Comparison of ENCODE assay signal across 1 cellular context in genomic region chr11:65117206-65118096, GRCh38.
TF ChIP-seq lines count a peak whose summit lies in the region.

TSS of gene ZNHIT2 (minus strand) at chr11:65117701. CDS start at chr11:65117653, 48 bp downstream.

TF ChIP-seq in H1, 55 proteins besides CTCF, POLR2A, EP300 and RAD21:
- peak; percentile 88 for TF ChIP-seq JUND (IDR thresholded peaks at IDR 0.05; ENCODE audit: low read length)
- TF ChIP-seq NRF1 (IDR thresholded peaks at IDR 0.05; ENCODE audit: low read depth, low read length), result peak; percentile 13; the same call in 1 of the 2 replicates
- peak; percentile 97 for TF ChIP-seq CEBPB (IDR thresholded peaks at IDR 0.05; ENCODE audit: low read depth, low read length)
- 0 out of 2 replicates have a peak, but pooled peaks have one; percentile 40 for TF ChIP-seq RBBP5 (IDR thresholded peaks at IDR 0.05; ENCODE audit: borderline replicate concordance, low read depth, low read length)
- no peak for TF ChIP-seq KDM1A (IDR thresholded peaks at IDR 0.05; ENCODE audit: borderline replicate concordance, low read length)
- peak; percentile 27 for TF ChIP-seq KDM4A (IDR thresholded peaks at IDR 0.05; ENCODE audit: low read depth, low read length, severe bottlenecking)
- no peak for TF ChIP-seq MAFK (IDR thresholded peaks at IDR 0.05; ENCODE audit: low read depth, low read length)
- TF ChIP-seq TCF12 (IDR thresholded peaks at IDR 0.05; ENCODE audit: low read depth, low read length), result 0 out of 2 replicates have a peak, but pooled peaks have one; percentile 16
- TF ChIP-seq EGR1 (IDR thresholded peaks at IDR 0.05; ENCODE audit: borderline replicate concordance, low read depth, low read length), result peak; percentile 90
- TF ChIP-seq TAF1 (IDR thresholded peaks at IDR 0.05; ENCODE audit: low read depth, low read length), result peak; percentile 70; the same call in 1 of the 2 replicates
- no peak for TF ChIP-seq RFX5 (IDR thresholded peaks at IDR 0.05; ENCODE audit: borderline replicate concordance, low read depth, low read length)
- no peak for TF ChIP-seq GTF2F1 (IDR thresholded peaks at IDR 0.05; ENCODE audit: borderline replicate concordance, low read depth, low read length)
- TF ChIP-seq SIN3A (conservative IDR thresholded peaks at IDR 0.05 in 1 of 2, IDR thresholded peaks at IDR 0.05 in 1 of 2; ENCODE audit: low read depth in 1 of 2, low read length in 2 of 2), result peak; percentile 83 to 96
- peak in 1 of 2 experiments; percentile 54; a peak in 2 of 4 replicates for TF ChIP-seq HDAC2 (IDR thresholded peaks at IDR 0.05; ENCODE audit: borderline replicate concordance in 1 of 2, low read depth in 2 of 2, low read length in 2 of 2)
- TF ChIP-seq CHD7 (IDR thresholded peaks at IDR 0.05; ENCODE audit: insufficient replicate concordance, low read length), result no peak
- TF ChIP-seq SP1 (IDR thresholded peaks at IDR 0.05; ENCODE audit: low read depth, low read length), result peak; percentile 37; the same call in 1 of the 2 replicates
- no peak for TF ChIP-seq ZNF274 (IDR thresholded peaks at IDR 0.05; ENCODE audit: borderline replicate concordance, extremely low read depth, low read length)
- no peak for TF ChIP-seq CBX8 (IDR thresholded peaks at IDR 0.05; ENCODE audit: borderline replicate concordance, low read depth, low read length)
- no peak for TF ChIP-seq RNF2 (IDR thresholded peaks at IDR 0.05; ENCODE audit: borderline replicate concordance, low read depth, low read length, missing control alignments, poor library complexity, severe bottlenecking)
- TF ChIP-seq JUN (IDR thresholded peaks at IDR 0.05; ENCODE audit: low read depth, low read length), result 0 out of 2 replicates have a peak, but pooled peaks have one; percentile 17
- no peak for TF ChIP-seq SIRT6 (IDR thresholded peaks at IDR 0.05; ENCODE audit: low read length)
- no peak for TF ChIP-seq TEAD4 (IDR thresholded peaks at IDR 0.05; ENCODE audit: low read depth, low read length)
- TF ChIP-seq E2F6 (IDR thresholded peaks at IDR 0.05), result no peak; the same call in 1 of the 2 replicates
- TF ChIP-seq BRCA1 (IDR thresholded peaks at IDR 0.05; ENCODE audit: low read depth, low read length), result no peak
- no peak for TF ChIP-seq CTBP2 (IDR thresholded peaks at IDR 0.05; ENCODE audit: borderline replicate concordance, insufficient read depth, insufficient read length, low read length)
- TF ChIP-seq SP2 (IDR thresholded peaks at IDR 0.05; ENCODE audit: low read length), result no peak
- TF ChIP-seq SRF (IDR thresholded peaks at IDR 0.05; ENCODE audit: low read depth, low read length), result 0 out of 2 replicates have a peak, but pooled peaks have one; percentile 46
- TF ChIP-seq PHF8 (conservative IDR thresholded peaks at IDR 0.05; ENCODE audit: low read depth, low read length), result peak; percentile 89
- TF ChIP-seq NANOG (IDR thresholded peaks at IDR 0.05; ENCODE audit: insufficient read depth, low read depth, low read length, poor library complexity, severe bottlenecking), result peak; percentile 5
- TF ChIP-seq ATF2 (IDR thresholded peaks at IDR 0.05; ENCODE audit: low read length), result peak; percentile 89
- TF ChIP-seq SP4 (IDR thresholded peaks at IDR 0.05; ENCODE audit: low read length), result no peak
- no peak for TF ChIP-seq POU5F1 (IDR thresholded peaks at IDR 0.05; ENCODE audit: low read depth, low read length)
- peak; percentile 46; the same call in 1 of the 2 replicates for TF ChIP-seq KDM5A (IDR thresholded peaks at IDR 0.05; ENCODE audit: low read length)
- no peak for TF ChIP-seq USF2 (IDR thresholded peaks at IDR 0.05; ENCODE audit: low read length)
- no peak; the same call in 1 of the 2 replicates for TF ChIP-seq YY1 (IDR thresholded peaks at IDR 0.05; ENCODE audit: low read depth, low read length)
- no peak for TF ChIP-seq HDAC6 (IDR thresholded peaks at IDR 0.05; ENCODE audit: low read depth, low read length)
- peak; percentile 32; the same call in 1 of the 2 replicates for TF ChIP-seq TBP (IDR thresholded peaks at IDR 0.05; ENCODE audit: low read depth, low read length)
- peak; percentile 96 for TF ChIP-seq GABPA (IDR thresholded peaks at IDR 0.05; ENCODE audit: borderline replicate concordance, insufficient read depth, low read length)
- no peak; the same call in 1 of the 2 replicates for TF ChIP-seq MAX (IDR thresholded peaks at IDR 0.05)
- TF ChIP-seq POLR2AphosphoS5 (IDR thresholded peaks at IDR 0.05; ENCODE audit: low read depth, low read length), result peak; percentile 92
- TF ChIP-seq SUZ12 (IDR thresholded peaks at IDR 0.05; ENCODE audit: low read length), result no peak
- peak; percentile 76; the same call in 1 of the 2 replicates for TF ChIP-seq CHD2 (IDR thresholded peaks at IDR 0.05; ENCODE audit: low read length)
- TF ChIP-seq BACH1 (IDR thresholded peaks at IDR 0.05; ENCODE audit: low read length), result no peak; the same call in 1 of the 2 replicates
- TF ChIP-seq ASH2L (IDR thresholded peaks at IDR 0.05; ENCODE audit: low read length), result peak; percentile 19
- TF ChIP-seq FOSL1 (IDR thresholded peaks at IDR 0.05; ENCODE audit: insufficient read depth, low read depth, low read length), result no peak
- peak; percentile 87; the same call in 1 of the 2 replicates for TF ChIP-seq ATF3 (IDR thresholded peaks at IDR 0.05; ENCODE audit: insufficient read depth, low read depth, low read length)
- no peak for TF ChIP-seq CBX5 (IDR thresholded peaks at IDR 0.05; ENCODE audit: low read depth, low read length)
- TF ChIP-seq SAP30 (IDR thresholded peaks at IDR 0.05; ENCODE audit: insufficient read depth, insufficient replicate concordance, low read length), result peak; percentile 30
- peak; percentile 86 for TF ChIP-seq TAF7 (optimal IDR thresholded peaks at IDR 0.05; ENCODE audit: borderline replicate concordance, low read depth, low read length)
- TF ChIP-seq CREB1 (IDR thresholded peaks at IDR 0.05), result peak; percentile 90
TF ChIP-seq in H1: peak in this region for 26.
